Comparison of ENCODE assay signal across 10 cellular contexts in genomic region chr2:196849895-196850294, GRCh38. TPM values are rescaled to one million over a fixed set of nuclear protein-coding genes. Genes with fewer than 3 reads are reported as not detected.
DNase-seq lines count a peak whose midpoint lies in the region; ATAC-seq, FAIRE-seq and TF ChIP-seq lines count a peak whose summit lies in the region.
"Had no signal": no experiment of that assay in that cellular context is flagged by ENCODE, and none has a peak within 500 bp of the region (broad histone marks: within the 10 kb centered on the region; RNA-seq: fewer than 3 reads in every experiment).

No MANE protein-coding gene starts in this region.

- H3K4me1 ChIP-seq in transverse colon, result peaks cover 0 to 23% (median 0%) of the 10 kb centered on the region in 4 donors
- H3K4me1 ChIP-seq: tibial artery had no signal

- H3K9me3 ChIP-seq in transverse colon, result no peaks in the 10 kb centered on the region
- H3K9me3 ChIP-seq: tibial artery had no signal

- DNase-seq in SIG-M5 treated with dmso at 0.1 percent for 504 hours (lab: John Stamatoyannopoulos, UW; ENCODE audit: unreplicated experiment), result peak; percentile 24
- no peak for DNase-seq in SIG-M5 (lab: John Stamatoyannopoulos, UW)
- DNase-seq in RCC 7860 (ENCODE audit: low spot score), result peak; percentile 17
- DNase-seq in fibroblast of villous mesenchyme (ENCODE audit: low read depth), result peak; percentile 41
- peak; percentile 32 for DNase-seq in transverse colon
- DNase-seq in NCI-H1105 treated with DMSO at 0.1 percent for 48 hours (lab: John Stamatoyannopoulos, UW), result no peak
- DNase-seq: activated naive CD4-positive, alpha-beta T cell treated with Interleukin-2 at 50 U/mL for 16 hours; tibial artery had no signal

- no peak for TF ChIP-seq EP300 in transverse colon (IDR thresholded peaks at IDR 0.05; ENCODE audit: low read depth)

- H3K27ac ChIP-seq in transverse colon, result no peak overlapping the region
- H3K27ac ChIP-seq: tibial artery had no signal

- H3K27me3 ChIP-seq in transverse colon, result no peaks in the 10 kb centered on the region
- H3K27me3 ChIP-seq: tibial artery had no signal

- FAIRE-seq in RCC 7860 (lab: Jason Lieb, UNC), result no peak

- in situ Hi-C loops in transverse colon (cut with MboI; ENCODE audit: low pct_ligation_motif_present in 1 of 4, low pct_unique_long_range_greater_than_20kb in 1 of 4, low sequenced_read_pairs in 3 of 4), result no loop called here

- TF ChIP-seq CTCF in fibroblast of villous mesenchyme (IDR thresholded peaks at IDR 0.05; ENCODE audit: insufficient read depth, low read depth, low read length) (peak; percentile 55), transverse colon (IDR thresholded peaks at IDR 0.05) (peak in 4 of 5 experiments; percentile 32 to 41 (median 36))

- ATAC-seq in GM19324 (IDR thresholded peaks at IDR 0.05; ENCODE audit: low FRiP score, unreplicated experiment), result no peak
- no peak for ATAC-seq in HG03571 (IDR thresholded peaks at IDR 0.05; ENCODE audit: unreplicated experiment)

- H3K4me3 ChIP-seq in fibroblast of villous mesenchyme (ENCODE audit: low read depth, low read length), result no peak overlapping the region
- H3K4me3 ChIP-seq in transverse colon, result no peak overlapping the region
- H3K4me3 ChIP-seq: tibial artery had no signal

- intact Hi-C loops in transverse colon (cut with DNase I; ENCODE audit: low total_unique reads), result no loop called here

- no peak for TF ChIP-seq POLR2A in transverse colon (IDR thresholded peaks at IDR 0.05)

- H3K36me3 ChIP-seq in transverse colon, result peaks cover 0 to 17% (median 2%) of the 10 kb centered on the region in 4 donors
- H3K36me3 ChIP-seq: tibial artery had no signal

RNA-seq across cellular contexts. Expression of gene C2orf66, which starts 40.7 kb away (rescaled TPM):
- total RNA-seq in fibroblast of villous mesenchyme (under 0.01 TPM in 1 of 2 replicates, not detected in the other), transverse colon (not detected)

RNA-seq across cellular contexts. Expression of gene GTF3C3, which starts 50.4 kb away (rescaled TPM):
- 42.5 and 53.5 TPM in 2 replicates for total RNA-seq in fibroblast of villous mesenchyme
- 10 to 100 TPM in 3 of 4 donors, 1 to 10 TPM in 1; 4.6 to 49.2 (median 34.9) TPM for total RNA-seq in transverse colon

Comparison
In these comparisons a context has a peak if more than half of its experiments do, and no peak if none do; other contexts are left out.
1. DNase-seq: peak in SIG-M5 treated with dmso at 0.1 percent for 504 hours (single experiment), RCC 7860 (single experiment), fibroblast of villous mesenchyme (single experiment) and transverse colon (single experiment); none in SIG-M5 (single experiment) and NCI-H1105 treated with DMSO at 0.1 percent for 48 hours (single experiment).